Comparison of ENCODE assay signal across 9 cellular contexts in the genomic region with DNA sequence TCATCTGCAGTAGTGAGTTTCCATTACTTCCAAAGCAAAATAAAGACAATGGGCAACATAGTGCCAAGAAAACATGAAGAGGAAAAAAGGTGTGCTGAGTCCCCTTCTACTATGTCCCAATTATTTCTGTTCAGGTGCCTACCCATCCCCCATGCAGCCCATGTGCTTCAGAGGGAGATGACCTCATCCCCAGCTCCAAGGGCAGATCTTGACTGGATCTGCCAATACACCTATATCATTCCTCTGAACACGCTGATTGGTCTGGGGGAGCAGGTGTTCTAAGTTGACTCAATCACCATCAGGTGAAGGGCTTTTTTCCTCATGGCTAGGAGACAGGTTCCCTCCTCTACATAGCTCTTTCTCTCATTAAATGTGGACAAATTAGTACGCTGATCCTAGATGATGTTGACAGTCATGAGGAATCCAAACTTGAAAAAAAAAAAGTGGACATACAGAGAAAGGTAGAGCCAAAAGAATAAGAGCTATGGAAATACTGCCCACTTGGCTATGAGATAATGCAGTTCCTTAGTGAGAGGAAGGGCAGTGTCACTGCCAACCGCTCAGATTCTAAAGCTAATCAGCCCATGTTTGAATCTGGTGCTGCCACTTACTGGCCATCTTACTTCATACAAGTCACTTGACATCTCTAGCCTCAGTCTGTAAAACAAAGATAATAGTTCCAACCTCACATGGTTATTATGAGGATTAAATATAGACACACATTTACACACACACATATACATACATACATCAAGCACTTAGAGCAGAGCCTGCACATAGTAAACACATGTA. TPM values are rescaled to one million over a fixed set of nuclear protein-coding genes. Genes with fewer than 3 reads are reported as not detected.
DNase-seq lines count a peak whose midpoint lies in the region; ATAC-seq and TF ChIP-seq lines count a peak whose summit lies in the region.
"Had no signal": no experiment of that assay in that cellular context is flagged by ENCODE, and none has a peak within 500 bp of the region (broad histone marks: within the 10 kb centered on the region; RNA-seq: fewer than 3 reads in every experiment).

No MANE protein-coding gene starts in this region.

- no peak overlapping the region for H3K27ac Mint-ChIP-seq in activated CD8-positive, alpha-beta memory T cell treated with anti-CD3 and anti-CD28 coated beads, Interleukin-2, amount 10 ng/mL, durations not matched to agents 7 days and 5 days

- peak; percentile 36 for DNase-seq in AG08395 (ENCODE audit: low spot score)
- DNase-seq in amniotic epithelial cell (ENCODE audit: low read depth), result peak; percentile 63
- DNase-seq in iPS-NIHi7 (ENCODE audit: extremely low spot score), result peak; percentile 63
- DNase-seq in stomach, result no peak
- DNase-seq in activated CD8-positive, alpha-beta memory T cell treated with anti-CD3 and anti-CD28 coated beads, Interleukin-2, amount 10 ng/mL, durations not matched to agents 7 days and 5 days, result no peak
- no peak for DNase-seq in GF-D8 (lab: John Stamatoyannopoulos, UW)

- intact Hi-C loops in stomach (cut with DNase I; ENCODE audit: low total_unique reads), result no loop called here

- no peaks in the 10 kb centered on the region for H3K36me3 Mint-ChIP-seq in activated CD8-positive, alpha-beta memory T cell treated with anti-CD3 and anti-CD28 coated beads, Interleukin-2, amount 10 ng/mL, durations not matched to agents 7 days and 5 days

- no peaks in the 10 kb centered on the region for H3K27me3 Mint-ChIP-seq in activated CD8-positive, alpha-beta memory T cell treated with anti-CD3 and anti-CD28 coated beads, Interleukin-2, amount 10 ng/mL, durations not matched to agents 7 days and 5 days

- no peaks in the 10 kb centered on the region for H3K4me1 ChIP-seq in stomach

- CTCF ChIA-PET in activated CD8-positive, alpha-beta memory T cell treated with anti-CD3 and anti-CD28 coated beads, Interleukin-2, amount 10 ng/mL, durations not matched to agents 7 days and 5 days (lab: Charles Lee), result interaction anchor here (1.6 kb wide), 1 partner anchor 16 kb away, joined by 5 read pairs; no protein-coding TSS in a partner anchor

- no peak for ATAC-seq in activated CD8-positive, alpha-beta memory T cell treated with anti-CD3 and anti-CD28 coated beads, Interleukin-2, amount 10 ng/mL, durations not matched to agents 7 days and 5 days
- ATAC-seq in GM21737 (IDR thresholded peaks at IDR 0.05; ENCODE audit: unreplicated experiment), result no peak

- no peak overlapping the region for H3K27ac ChIP-seq in stomach
- H3K27ac ChIP-seq: SK-N-MC had no signal

- H3K36me3 ChIP-seq in stomach, result peaks cover 0 to 55% (median 51%) of the 10 kb centered on the region in 4 donors

- H3K4me3 ChIP-seq in stomach, result no peak overlapping the region
- H3K4me3 ChIP-seq: SK-N-MC had no signal

- no peak for TF ChIP-seq POLR2A in stomach (IDR thresholded peaks at IDR 0.05)

- TF ChIP-seq EP300 in stomach (IDR thresholded peaks at IDR 0.05), result no peak

- peak; percentile 40; the same call in 1 of the 2 replicates for TF ChIP-seq CTCF in LNCAP (IDR thresholded peaks at IDR 0.05)
- no peak for TF ChIP-seq CTCF in stomach (IDR thresholded peaks at IDR 0.05)

- no peaks in the 10 kb centered on the region for H3K9me3 Mint-ChIP-seq in activated CD8-positive, alpha-beta memory T cell treated with anti-CD3 and anti-CD28 coated beads, Interleukin-2, amount 10 ng/mL, durations not matched to agents 7 days and 5 days (ENCODE audit: low read depth)

- H3K9me3 ChIP-seq in stomach, result no peaks in the 10 kb centered on the region

- H3K4me3 Mint-ChIP-seq in activated CD8-positive, alpha-beta memory T cell treated with anti-CD3 and anti-CD28 coated beads, Interleukin-2, amount 10 ng/mL, durations not matched to agents 7 days and 5 days, result no peak overlapping the region

- no peaks in the 10 kb centered on the region for H3K27me3 ChIP-seq in stomach

- WGBS in stomach, 5 donors, result 73 to 84% (median 75%) methylated on average over 3 of the region's 3 CpGs

- H3K4me1 Mint-ChIP-seq in activated CD8-positive, alpha-beta memory T cell treated with anti-CD3 and anti-CD28 coated beads, Interleukin-2, amount 10 ng/mL, durations not matched to agents 7 days and 5 days, result no peaks in the 10 kb centered on the region

RNA-seq across cellular contexts. Expression of a gene that starts 23.1 kb away (rescaled TPM):
- total RNA-seq in stomach, result 100 to 1,000 TPM in 1 of 5 donors, 10 to 100 TPM in 4; 11.9 to 203 (median 35.6) TPM
- polyA plus RNA-seq in stomach, result 10 to 100 TPM in 2 of 3 donors, 1 to 10 TPM in 1; 7.1 to 18.6 (median 16.8) TPM
- total RNA-seq in activated CD8-positive, alpha-beta memory T cell treated with anti-CD3 and anti-CD28 coated beads, Interleukin-2, amount 10 ng/mL, durations not matched to agents 7 days and 5 days, result 1 to 10 TPM; 2.2 to 2.3 TPM

Comparison
In these comparisons a context has a peak if more than half of its experiments do, and no peak if none do; other contexts are left out.
1. DNase-seq: peak in AG08395 (single experiment), amniotic epithelial cell (single experiment) and iPS-NIHi7 (single experiment); none in stomach (single experiment), activated CD8-positive, alpha-beta memory T cell treated with anti-CD3 and anti-CD28 coated beads, Interleukin-2, amount 10 ng/mL, durations not matched to agents 7 days and 5 days (single experiment) and GF-D8 (single experiment).